Comparison of ENCODE assay signal across 12 cellular contexts in the genomic region with DNA sequence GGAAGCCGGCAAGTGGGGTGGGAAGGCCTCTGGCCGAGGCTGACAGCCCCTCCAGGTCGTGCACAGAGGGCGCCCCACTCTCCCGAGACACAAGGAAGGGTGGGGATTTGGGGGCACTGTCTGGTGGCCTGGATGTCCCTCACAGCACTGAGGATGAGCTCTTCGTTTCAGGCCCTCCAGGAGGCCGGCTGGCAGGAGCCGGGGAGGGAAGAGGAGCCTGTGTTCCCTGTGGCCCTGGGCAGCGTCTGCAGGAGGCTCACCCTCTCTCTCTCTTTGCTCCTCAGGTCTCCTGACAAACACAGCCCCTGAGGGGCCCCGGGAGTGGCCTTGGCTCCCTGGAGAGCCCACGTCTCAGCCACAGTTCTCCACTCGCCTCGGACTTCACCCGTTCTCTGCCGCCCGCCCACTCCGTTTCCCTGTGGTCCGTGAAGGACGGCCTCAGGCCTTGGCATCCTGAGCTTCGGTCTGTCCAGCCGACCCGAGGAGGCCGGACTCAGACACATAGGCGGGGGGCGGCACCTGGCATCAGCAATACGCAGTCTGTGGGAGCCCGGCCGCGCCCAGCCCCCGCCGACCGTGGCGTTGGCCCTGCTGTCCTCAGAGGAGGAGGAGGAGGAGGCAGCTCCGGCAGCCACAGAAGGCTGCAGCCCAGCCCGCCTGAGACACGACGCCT.
"Had no signal": no experiment of that assay in that cellular context is flagged by ENCODE, and none has a peak within 500 bp of the region (broad histone marks: within the 10 kb centered on the region; RNA-seq: fewer than 3 reads in every experiment).

No MANE protein-coding gene starts in this region.

- H3K36me3 Mint-ChIP-seq: naive thymus-derived CD4-positive, alpha-beta T cell; WTC11 had no signal

- H3K4me3 ChIP-seq: gastrocnemius medialis, lower lobe of right lung, psoas muscle had no signal

- H3K9me3 Mint-ChIP-seq: activated naive CD4-positive, alpha-beta T cell treated with anti-CD3 and anti-CD28 coated beads for 36 hours; stimulated activated naive CD8-positive, alpha-beta T cell treated with anti-CD3 and anti-CD28 coated beads, Interleukin-15, amount 100 ng/mL, for 72 hours; T-helper 1 cell treated with Interleukin-12 subunit alpha and Interleukin-12 subunit beta and Interleukin-4 antibody, amounts not matched to agents 30 μg/mL and 1 μg/mL, for 36 hours; WTC11 had no signal

- H3K27ac ChIP-seq: gastrocnemius medialis, lower lobe of right lung, psoas muscle had no signal

- H3K27me3 Mint-ChIP-seq: naive thymus-derived CD4-positive, alpha-beta T cell; stimulated activated naive CD8-positive, alpha-beta T cell treated with anti-CD3 and anti-CD28 coated beads, Interleukin-15, amount 100 ng/mL, for 72 hours had no signal

- H3K9me3 ChIP-seq: gastrocnemius medialis, lower lobe of right lung, psoas muscle had no signal

- DNase-seq: activated CD4-positive, alpha-beta T cell treated with anti-CD3 and anti-CD28 coated beads for 48 hours; activated naive CD4-positive, alpha-beta T cell treated with anti-CD3 and anti-CD28 coated beads for 36 hours; effector CD4-positive, alpha-beta T cell; gastrocnemius medialis; lower lobe of right lung; naive thymus-derived CD4-positive, alpha-beta T cell; psoas muscle; SHP77 treated with DMSO at 0.1 percent for 48 hours; stimulated activated CD4-positive, alpha-beta T cell treated with anti-CD3 and anti-CD28 coated beads, Interleukin-4, amount 100 ng/mL, for 4 hours; stimulated activated naive CD8-positive, alpha-beta T cell treated with anti-CD3 and anti-CD28 coated beads, Interleukin-15, amount 100 ng/mL, for 72 hours had no signal

- H3K27me3 ChIP-seq: gastrocnemius medialis had no signal

- H3K27ac Mint-ChIP-seq: activated naive CD4-positive, alpha-beta T cell treated with anti-CD3 and anti-CD28 coated beads for 36 hours; naive thymus-derived CD4-positive, alpha-beta T cell; stimulated activated naive CD8-positive, alpha-beta T cell treated with anti-CD3 and anti-CD28 coated beads, Interleukin-15, amount 100 ng/mL, for 72 hours; T-helper 1 cell treated with Interleukin-12 subunit alpha and Interleukin-12 subunit beta and Interleukin-4 antibody, amounts not matched to agents 30 μg/mL and 1 μg/mL, for 36 hours; WTC11 had no signal

- H3K4me1 Mint-ChIP-seq: naive thymus-derived CD4-positive, alpha-beta T cell; stimulated activated naive CD8-positive, alpha-beta T cell treated with anti-CD3 and anti-CD28 coated beads, Interleukin-15, amount 100 ng/mL, for 72 hours; WTC11 had no signal

- ATAC-seq: gastrocnemius medialis; lower lobe of right lung; naive thymus-derived CD4-positive, alpha-beta T cell; psoas muscle; stimulated activated naive CD8-positive, alpha-beta T cell treated with anti-CD3 and anti-CD28 coated beads, Interleukin-15, amount 100 ng/mL, for 72 hours; WTC11 had no signal

- H3K4me3 Mint-ChIP-seq: activated naive CD4-positive, alpha-beta T cell treated with anti-CD3 and anti-CD28 coated beads for 36 hours; naive thymus-derived CD4-positive, alpha-beta T cell; stimulated activated naive CD8-positive, alpha-beta T cell treated with anti-CD3 and anti-CD28 coated beads, Interleukin-15, amount 100 ng/mL, for 72 hours; T-helper 1 cell treated with Interleukin-12 subunit alpha and Interleukin-12 subunit beta and Interleukin-4 antibody, amounts not matched to agents 30 μg/mL and 1 μg/mL, for 36 hours; WTC11 had no signal

- H3K4me1 ChIP-seq: gastrocnemius medialis, lower lobe of right lung, psoas muscle had no signal

- H3K36me3 ChIP-seq: gastrocnemius medialis, lower lobe of right lung had no signal
